Comparison of ENCODE assay signal across 15 cellular contexts in the genomic region with DNA sequence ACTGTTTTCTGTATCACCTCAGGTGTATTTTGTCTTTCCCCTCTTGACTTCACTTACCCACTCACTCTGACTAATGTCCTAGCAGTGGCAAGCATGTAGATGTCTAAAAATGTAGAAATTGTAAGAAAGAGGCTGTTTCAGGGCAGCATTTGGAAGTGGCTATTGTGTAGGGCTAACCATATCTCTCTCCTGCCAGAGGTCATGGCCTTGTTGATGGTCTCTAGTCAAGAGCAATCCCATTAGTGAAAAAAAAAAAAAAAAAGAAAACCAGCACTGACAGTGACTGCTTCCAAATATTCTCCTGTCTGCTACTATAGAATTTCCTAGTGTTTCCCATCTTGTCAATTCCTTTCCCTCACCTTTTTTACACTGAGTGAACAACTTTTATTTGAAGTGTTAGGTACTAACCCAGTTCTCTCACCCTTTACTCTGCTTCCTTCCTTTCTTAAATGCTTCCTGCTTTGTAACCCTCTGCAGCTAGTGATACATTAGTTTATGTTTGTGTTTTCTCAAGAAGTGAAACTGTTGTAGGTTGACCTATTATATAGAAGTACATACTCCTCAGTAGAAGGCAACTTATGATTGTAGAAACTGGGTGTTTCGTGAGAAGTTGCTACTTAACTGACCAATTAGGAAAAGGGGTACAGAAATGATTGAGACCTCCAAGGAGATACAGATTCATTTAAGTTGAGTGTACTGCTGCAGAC.
DNase-seq lines count a peak whose midpoint lies in the region; ATAC-seq and TF ChIP-seq lines count a peak whose summit lies in the region.
"Had no signal": no experiment of that assay in that cellular context is flagged by ENCODE, and none has a peak within 500 bp of the region (broad histone marks: within the 10 kb centered on the region; RNA-seq: fewer than 3 reads in every experiment).

No MANE protein-coding gene starts in this region.

- H3K9me3 ChIP-seq in cardiac muscle cell (ENCODE audit: low read depth) (no peaks in the 10 kb centered on the region), right cardiac atrium (ENCODE audit: control insufficient read depth, low read length) (no peaks in the 10 kb centered on the region), breast epithelium (no peaks in the 10 kb centered on the region)

- H3K27ac ChIP-seq in cardiac muscle cell = peak overlapping the region; percentile 36
- H3K27ac ChIP-seq in right cardiac atrium (ENCODE audit: low read length) = no peak overlapping the region
- no peak overlapping the region for H3K27ac ChIP-seq in breast epithelium
- H3K27ac ChIP-seq in RWPE1 = no peak overlapping the region
- H3K27ac ChIP-seq: 22Rv1, PC-9 had no signal

- intact Hi-C loops in right cardiac atrium (cut with DNase I) = no loop called here
- intact Hi-C loops in sciatic nerve (cut with DNase I) = no loop called here
- intact Hi-C loops in breast epithelium (cut with DNase I; ENCODE audit: low total_unique reads) = no loop called here

- TF ChIP-seq POLR2A in breast epithelium (IDR thresholded peaks at IDR 0.05) = no peak

- no peaks in the 10 kb centered on the region for H3K36me3 ChIP-seq in cardiac muscle cell
- no peaks in the 10 kb centered on the region for H3K36me3 ChIP-seq in breast epithelium

- 84% methylated on average over 1 of the region's 1 CpG for WGBS in right cardiac atrium

- TF ChIP-seq CTCF in cardiac muscle cell (IDR thresholded peaks at IDR 0.05; ENCODE audit: low read depth, low read length) (no peak), breast epithelium (IDR thresholded peaks at IDR 0.05) (no peak), RWPE1 (conservative IDR thresholded peaks at IDR 0.05; ENCODE audit: low read depth) (no peak)

- peaks cover 49% of the 10 kb centered on the region for H3K4me1 ChIP-seq in cardiac muscle cell (ENCODE audit: low read depth)
- H3K4me1 ChIP-seq in right cardiac atrium (ENCODE audit: control insufficient read depth, insufficient read depth, low read length) = no peaks in the 10 kb centered on the region
- H3K4me1 ChIP-seq in breast epithelium = no peaks in the 10 kb centered on the region

- CTCF ChIA-PET in RWPE1 (lab: Yijun Ruan, JAX) = no interaction called here

- no peak overlapping the region for H3K4me3 ChIP-seq in cardiac muscle cell
- no peak overlapping the region for H3K4me3 ChIP-seq in right cardiac atrium (ENCODE audit: low read length)
- no peak overlapping the region for H3K4me3 ChIP-seq in breast epithelium
- H3K4me3 ChIP-seq: PC-9 had no signal

- H3K27me3 ChIP-seq in cardiac muscle cell (no peaks in the 10 kb centered on the region), right cardiac atrium (ENCODE audit: control insufficient read depth, insufficient read depth) (no peaks in the 10 kb centered on the region), breast epithelium (no peaks in the 10 kb centered on the region)

- DNase-seq in cardiac muscle cell (ENCODE audit: low read depth in 1 of 2, low spot score in 1 of 2) = peak in 1 of 2 donors; percentile 47
- no peak for DNase-seq in right cardiac atrium
- no peak for DNase-seq in NOMO-1 treated with dmso at 0.1 percent for 144 hours (lab: John Stamatoyannopoulos, UW; ENCODE audit: unreplicated experiment)
- DNase-seq in sciatic nerve (ENCODE audit: low spot score) = no peak
- DNase-seq in breast epithelium (ENCODE audit: low spot score in 2 of 2) = no peak
- no peak for DNase-seq in RWPE1 (ENCODE audit: low spot score)
- DNase-seq: activated CD4-positive, alpha-beta T cell treated with anti-CD3 and anti-CD28 coated beads, Interleukin-2, amount 50 U/mL, for 1 hour; activated naive CD4-positive, alpha-beta T cell treated with Interleukin-2 at 50 U/mL for 16 hours; central memory CD4-positive, alpha-beta T cell; Kasumi-1; PC-9 had no signal

- POLR2A ChIA-PET in RWPE1 (lab: Yijun Ruan, JAX; ENCODE audit: low non-redundant PET) = no interaction called here

- no peak for ATAC-seq in right cardiac atrium
- peak; percentile 86 for ATAC-seq in HG02642 (IDR thresholded peaks at IDR 0.05; ENCODE audit: poor library complexity, unreplicated experiment)
- peak; percentile 99 for ATAC-seq in HG03354 (IDR thresholded peaks at IDR 0.05; ENCODE audit: poor library complexity, severe bottlenecking, unreplicated experiment)
- no peak for ATAC-seq in sciatic nerve
- ATAC-seq: esophagus mucosa had no signal

Comparison
In these comparisons a context has a peak if more than half of its experiments do, and no peak if none do; other contexts are left out.
1. ATAC-seq: peak in HG02642 (single experiment) and HG03354 (single experiment); none in right cardiac atrium (0 of 2) and sciatic nerve (single experiment).